Comparison of ENCODE assay signal across 1 cellular context in genomic region chr5:9401786-9402472, GRCh38.
TF ChIP-seq lines count a peak whose summit lies in the region.

No MANE protein-coding gene starts in this region.

TF ChIP-seq in liver, 16 proteins besides CTCF, POLR2A, EP300 and RAD21 (continued from another document):
- TF ChIP-seq MAX (IDR thresholded peaks at IDR 0.05) (peak; percentile 52), HNF4G (IDR thresholded peaks at IDR 0.05) (no peak), RXRA (IDR thresholded peaks at IDR 0.05) (peak; percentile 67 to 83), REST (IDR thresholded peaks at IDR 0.05) (peak; percentile 26), TAF1 (conservative IDR thresholded peaks at IDR 0.05) (no peak), YY1 (IDR thresholded peaks at IDR 0.05) (peak; percentile 74), GABPA (IDR thresholded peaks at IDR 0.05 in 1 of 2, conservative IDR thresholded peaks at IDR 0.05 in 1 of 2) (no peak), NR2F2 (IDR thresholded peaks at IDR 0.05) (no peak), FOXA1 (IDR thresholded peaks at IDR 0.05) (no peak), FOXA2 (IDR thresholded peaks at IDR 0.05) (peak; percentile 43)
TF ChIP-seq in liver: peak in this region for 10.
